In the genomic region with DNA sequence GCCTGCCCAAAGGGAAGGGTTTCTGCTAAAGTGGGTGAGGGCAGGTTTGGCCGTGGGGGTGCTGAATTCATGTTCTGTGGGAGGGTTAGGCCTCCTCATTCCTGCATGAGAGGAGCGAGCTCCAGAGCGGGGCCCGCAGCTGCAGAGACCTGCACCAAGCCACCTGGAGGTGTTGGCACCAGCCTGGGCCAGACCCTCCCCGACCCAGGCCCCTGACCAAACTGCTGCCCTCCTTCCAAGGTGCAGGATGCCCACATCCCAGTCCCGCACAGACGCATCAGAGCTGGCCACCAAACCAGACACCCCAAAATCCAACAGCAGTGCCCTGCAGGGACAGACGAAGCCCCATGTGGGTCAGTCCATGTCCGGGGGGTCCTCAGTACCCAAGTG, we compare ENCODE assay signal across 22 cellular contexts. TPM values are rescaled to one million over a fixed set of nuclear protein-coding genes. Genes with fewer than 3 reads are reported as not detected.
DNase-seq lines count a peak whose midpoint lies in the region; ATAC-seq, FAIRE-seq and TF ChIP-seq lines count a peak whose summit lies in the region.
"Had no signal": no experiment of that assay in that cellular context is flagged by ENCODE, and none has a peak within 500 bp of the region (broad histone marks: within the 10 kb centered on the region; RNA-seq: fewer than 3 reads in every experiment).

No MANE protein-coding gene starts in this region.

- H3K4me1 ChIP-seq in right atrium auricular region (peaks cover 0 to 79% of the 10 kb centered on the region in 2 donors), HepG2 (ENCODE audit: insufficient read depth, low read length) (peaks cover 70% of the 10 kb centered on the region), gastrocnemius medialis (peaks cover 73 to 76% of the 10 kb centered on the region in 2 donors)

- H2AFZ ChIP-seq in HepG2 (ENCODE audit: low read length), result no peak overlapping the region

- POLR2A ChIA-PET in HepG2 (lab: Yijun Ruan, JAX), result interaction anchor here (1.4 to 7.7 kb wide), 4 partner anchors 9 to 69 kb away, joined by 3 to 68 read pairs (median 6); partner anchors contain the start of gene SIVA1

- in situ Hi-C loops in HepG2 (cut with HindIII; ENCODE audit: extremely low pct_ligation_motif_present, low pct_unique_long_range_greater_than_20kb) (no loop called here), gastrocnemius medialis (cut with MboI; ENCODE audit: low sequenced_read_pairs in 4 of 4) (no loop called here)

- H3K79me2 ChIP-seq in HepG2 (ENCODE audit: insufficient read depth, low read length), result no peaks in the 10 kb centered on the region

- H3K9ac ChIP-seq in HepG2 (ENCODE audit: insufficient read depth, low read depth, low read length), result peak overlapping the region; percentile 37; the same call in 1 of the 2 replicates

- intact Hi-C loops in left ventricle myocardium superior (cut with micrococcal nuclease), result no loop called here
- intact Hi-C loops in HepG2 (cut with micrococcal nuclease; ENCODE audit: unreplicated experiment), result no loop called here
- intact Hi-C loops in gastrocnemius medialis (cut with DNase I; ENCODE audit: low total_unique reads), result no loop called here

- BruUV-seq in HepG2 (replicated peaks; lab: Mats Ljungman, UMichigan), result no TSS peak

- TF ChIP-seq CTCF in right atrium auricular region (IDR thresholded peaks at IDR 0.05), result no peak
- TF ChIP-seq CTCF in HepG2 (CRISPR knock-in tag; IDR thresholded peaks at IDR 0.05), result no peak
- no peak for TF ChIP-seq CTCF in gastrocnemius medialis (IDR thresholded peaks at IDR 0.05 in 4 of 5, conservative IDR thresholded peaks at IDR 0.05 in 1 of 5)
- TF ChIP-seq CTCF in WERI-Rb-1 (IDR thresholded peaks at IDR 0.05; ENCODE audit: low read depth, low read length), result no peak

- no peaks in the 10 kb centered on the region for H4K20me1 ChIP-seq in HepG2 (ENCODE audit: insufficient read depth, low read length)

- no peak for FAIRE-seq in HepG2 (lab: Jason Lieb, UNC)
- FAIRE-seq: A549, HTR-8/SVneo had no signal

- peak overlapping the region; percentile 24 for H3K4me2 ChIP-seq in HepG2 (ENCODE audit: low read depth, low read length)

- 93% methylated on average over 3 of the region's 9 CpGs for WGBS in HepG2 (ENCODE audit: low lambda C conversion rate)

- H3K27me3 Mint-ChIP-seq in activated CD8-positive, alpha-beta memory T cell treated with anti-CD3 and anti-CD28 coated beads, Interleukin-2, amount 10 ng/mL, durations not matched to agents 7 days and 5 days, result no peaks in the 10 kb centered on the region

- H3K9me3 ChIP-seq in right atrium auricular region (no peaks in the 10 kb centered on the region), HepG2 (ENCODE audit: low read length) (no peaks in the 10 kb centered on the region), gastrocnemius medialis (no peaks in the 10 kb centered on the region), WERI-Rb-1 (ENCODE audit: severe bottlenecking) (no peaks in the 10 kb centered on the region)
- H3K9me3 ChIP-seq: A549 had no signal

- no peaks in the 10 kb centered on the region for H3K4me1 Mint-ChIP-seq in activated CD8-positive, alpha-beta memory T cell treated with anti-CD3 and anti-CD28 coated beads, Interleukin-2, amount 10 ng/mL, durations not matched to agents 7 days and 5 days
- H3K4me1 Mint-ChIP-seq: CD4-positive, alpha-beta memory T cell had no signal

- H3K4me3 Mint-ChIP-seq in activated CD8-positive, alpha-beta memory T cell treated with anti-CD3 and anti-CD28 coated beads, Interleukin-2, amount 10 ng/mL, durations not matched to agents 7 days and 5 days, result no peak overlapping the region
- H3K4me3 Mint-ChIP-seq: CD4-positive, alpha-beta memory T cell; H9 had no signal

- H3K27ac ChIP-seq in right atrium auricular region, result peak overlapping the region; percentile 91 to 95
- H3K27ac ChIP-seq in HepG2 (ENCODE audit: extremely low read length, insufficient read depth, low read length), result peak overlapping the region; percentile 79
- peak overlapping the region; percentile 91 to 96 (median 95) for H3K27ac ChIP-seq in gastrocnemius medialis
- H3K27ac ChIP-seq in WERI-Rb-1, result no peak overlapping the region

- H3K9me3 Mint-ChIP-seq in activated CD8-positive, alpha-beta memory T cell treated with anti-CD3 and anti-CD28 coated beads, Interleukin-2, amount 10 ng/mL, durations not matched to agents 7 days and 5 days (ENCODE audit: low read depth), result no peaks in the 10 kb centered on the region
- H3K9me3 Mint-ChIP-seq: CD4-positive, alpha-beta memory T cell; H9 had no signal

- no peak overlapping the region for H3K4me3 ChIP-seq in right atrium auricular region
- H3K4me3 ChIP-seq in HepG2 (replicated peaks in 1 of 3; ENCODE audit: insufficient read depth in 1 of 3, low read depth in 2 of 3, low read length in 3 of 3), result peak overlapping the region in 1 of 3 experiments; percentile 7; a peak in 1 of 6 replicates
- H3K4me3 ChIP-seq in gastrocnemius medialis, result no peak overlapping the region
- no peak overlapping the region for H3K4me3 ChIP-seq in WERI-Rb-1 (ENCODE audit: low read depth, low read length)
- H3K4me3 ChIP-seq: A549 had no signal

- no peaks in the 10 kb centered on the region for H3K36me3 Mint-ChIP-seq in activated CD8-positive, alpha-beta memory T cell treated with anti-CD3 and anti-CD28 coated beads, Interleukin-2, amount 10 ng/mL, durations not matched to agents 7 days and 5 days
- H3K36me3 Mint-ChIP-seq: CD4-positive, alpha-beta memory T cell had no signal

- ATAC-seq in left ventricle myocardium superior (no peak), HepG2 (no peak), gastrocnemius medialis (no peak), HG03280 (IDR thresholded peaks at IDR 0.05; ENCODE audit: unreplicated experiment) (no peak)
- no peak for ATAC-seq in activated CD8-positive, alpha-beta memory T cell treated with anti-CD3 and anti-CD28 coated beads, Interleukin-2, amount 10 ng/mL, durations not matched to agents 7 days and 5 days
- ATAC-seq: A549, PC-3 had no signal

- TF ChIP-seq POLR2A in HepG2 (IDR thresholded peaks at IDR 0.05; ENCODE audit: insufficient read depth in 1 of 2, low read depth in 2 of 2, low read length in 2 of 2), result no peak
- no peak for TF ChIP-seq POLR2A in gastrocnemius medialis (IDR thresholded peaks at IDR 0.05)

- TF ChIP-seq EP300 in HepG2 (IDR thresholded peaks at IDR 0.05; ENCODE audit: low read depth in 2 of 2, low read length in 2 of 2) (no peak), HepG2 (CRISPR knock-in tag; IDR thresholded peaks at IDR 0.05; ENCODE audit: borderline replicate concordance) (no peak)

- H3K27me3 ChIP-seq in right atrium auricular region (no peaks in the 10 kb centered on the region), HepG2 (ENCODE audit: control insufficient read depth in 1 of 2, insufficient read depth in 2 of 2, low read length in 2 of 2) (no peaks in the 10 kb centered on the region), gastrocnemius medialis (no peaks in the 10 kb centered on the region), WERI-Rb-1 (ENCODE audit: insufficient read depth, low read depth, severe bottlenecking) (no peaks in the 10 kb centered on the region)

- H3K36me3 ChIP-seq in right atrium auricular region (peaks cover 7% of the 10 kb centered on the region), HepG2 (replicated peaks in 1 of 2; ENCODE audit: control insufficient read depth in 1 of 2, insufficient read depth in 2 of 2, low read length in 2 of 2) (no peaks in the 10 kb centered on the region; a peak in 1 of 5 replicates), gastrocnemius medialis (peaks cover 0 to 5% of the 10 kb centered on the region in 2 donors), WERI-Rb-1 (no peaks in the 10 kb centered on the region)

- CTCF ChIA-PET in HepG2 (lab: Yijun Ruan, JAX; ENCODE audit: low intra/inter-chr PET ratio, low total read pairs), result no interaction called here
- CTCF ChIA-PET in activated CD8-positive, alpha-beta memory T cell treated with anti-CD3 and anti-CD28 coated beads, Interleukin-2, amount 10 ng/mL, durations not matched to agents 7 days and 5 days (lab: Charles Lee), result no interaction called here

- no peak for TF ChIP-seq RAD21 in HepG2 (CRISPR knock-in tag; IDR thresholded peaks at IDR 0.05)

- DNase-seq in right atrium auricular region (ENCODE audit: low spot score), result no peak
- no peak for DNase-seq in left ventricle myocardium superior
- no peak for DNase-seq in HepG2 (ENCODE audit: low spot score)
- no peak for DNase-seq in gastrocnemius medialis
- no peak for DNase-seq in WERI-Rb-1
- no peak for DNase-seq in activated T-cell treated with anti-CD3 and anti-CD28 coated beads for 4 hours
- no peak for DNase-seq in activated CD8-positive, alpha-beta memory T cell treated with anti-CD3 and anti-CD28 coated beads, Interleukin-2, amount 10 ng/mL, durations not matched to agents 7 days and 5 days
- DNase-seq: CD4-positive, alpha-beta memory T cell; DMS153; GDM1; H9; MM.1S; NCI-H1092; NCI-H1436 treated with DMSO at 0.1 percent for 48 hours; NCI-H2029; NCI-H345; NCI-H524 treated with DMSO at 0.1 percent for 48 hours; PC-3; RPMI8226 had no signal

- no peak overlapping the region for H3K27ac Mint-ChIP-seq in activated CD8-positive, alpha-beta memory T cell treated with anti-CD3 and anti-CD28 coated beads, Interleukin-2, amount 10 ng/mL, durations not matched to agents 7 days and 5 days
- H3K27ac Mint-ChIP-seq: CD4-positive, alpha-beta memory T cell; H9 had no signal

RNA-seq across cellular contexts. Expression of gene ADSS1, which starts 10.6 kb away (rescaled TPM):
- total RNA-seq in right atrium auricular region (100 to 1,000 TPM; 113 to 158 TPM), left ventricle myocardium superior (226 TPM), HepG2 (2016; rRNA removed; fragmentation: Illumina TruSeq; extraction: Trizol) (0.98 and 1.0 TPM in 2 replicates), gastrocnemius medialis (100 to 1,000 TPM; 165 to 577 (median 232) TPM)
- total RNA-seq in HepG2 (2016; cell fraction: cytosol; rRNA removed; fragmentation: Illumina TruSeq; extraction: Trizol; ENCODE audit: low read depth), result 0.81 and 1.1 TPM in 2 replicates
- 0.56 and 1.3 TPM in 2 replicates for total RNA-seq in HepG2 (2016; cell fraction: insoluble cytoplasmic fraction; rRNA removed; fragmentation: Illumina TruSeq; extraction: Trizol)
- total RNA-seq in HepG2 (2016; cell fraction: membrane; rRNA removed; fragmentation: Illumina TruSeq; extraction: Trizol), result 1.6 and 1.9 TPM in 2 replicates
- 1.3 and 1.5 TPM in 2 replicates for total RNA-seq in HepG2 (2016; cell fraction: nucleus; rRNA removed; fragmentation: Illumina TruSeq; extraction: Trizol)
- 36.7 and 45.2 TPM in 2 replicates for polyA plus RNA-seq in HepG2 (2011; rRNA removed)
- 20.7 and 22.4 TPM in 2 replicates for polyA plus RNA-seq in HepG2 (2011; cell fraction: cytosol; rRNA removed)
- polyA plus RNA-seq in HepG2 (2011; cell fraction: nucleus; rRNA removed), result 219 and 230 TPM in 2 replicates
- polyA plus RNA-seq in HepG2 (2012), result 37.3 and 46.9 TPM in 2 replicates
- polyA plus RNA-seq in HepG2 (2016; cell fraction: cytosol; fragmentation: Illumina TruSeq; extraction: Trizol; ENCODE audit: low read depth), result 0.70 and 1.5 TPM in 2 replicates
- 1.3 and 2.2 TPM in 2 replicates for polyA plus RNA-seq in HepG2 (2016; cell fraction: insoluble cytoplasmic fraction; fragmentation: Illumina TruSeq; extraction: Trizol; ENCODE audit: low read depth)
- polyA plus RNA-seq in HepG2 (2016; cell fraction: membrane; fragmentation: Illumina TruSeq; extraction: Trizol; ENCODE audit: low read depth), result 1.5 and 2.0 TPM in 2 replicates
- polyA plus RNA-seq in HepG2 (2016; cell fraction: nucleus; fragmentation: Illumina TruSeq; extraction: Trizol; ENCODE audit: insufficient read depth, low read depth), result 3.7 and 4.4 TPM in 2 replicates
- 12.3 and 14.1 TPM in 2 replicates for polyA minus RNA-seq in HepG2 (2011; rRNA and poly(A)+ RNA removed; ENCODE audit: low replicate concordance)
- polyA minus RNA-seq in HepG2 (2011; cell fraction: cytosol; rRNA and poly(A)+ RNA removed), result 6.8 and 7.6 TPM in 2 replicates
- 30.6 and 31.2 TPM in 2 replicates for polyA minus RNA-seq in HepG2 (2011; cell fraction: nucleus; rRNA and poly(A)+ RNA removed)
- total RNA-seq in activated CD8-positive, alpha-beta memory T cell treated with anti-CD3 and anti-CD28 coated beads, Interleukin-2, amount 10 ng/mL, durations not matched to agents 7 days and 5 days, result 1 to 10 TPM; 2.5 to 3.5 TPM

RNA-seq across cellular contexts. Expression of gene SIVA1, which starts 18.4 kb away (rescaled TPM):
- total RNA-seq in right atrium auricular region (100 to 1,000 TPM; 137 to 238 TPM), left ventricle myocardium superior (65.1 TPM), HepG2 (2016; rRNA removed; fragmentation: Illumina TruSeq; extraction: Trizol) (153 and 186 TPM in 2 replicates), gastrocnemius medialis (100 to 1,000 TPM; 228 to 357 (median 264) TPM)
- total RNA-seq in HepG2 (2016; cell fraction: cytosol; rRNA removed; fragmentation: Illumina TruSeq; extraction: Trizol; ENCODE audit: low read depth), result 171 and 229 TPM in 2 replicates
- 166 and 191 TPM in 2 replicates for total RNA-seq in HepG2 (2016; cell fraction: insoluble cytoplasmic fraction; rRNA removed; fragmentation: Illumina TruSeq; extraction: Trizol)
- 186 and 219 TPM in 2 replicates for total RNA-seq in HepG2 (2016; cell fraction: membrane; rRNA removed; fragmentation: Illumina TruSeq; extraction: Trizol)
- total RNA-seq in HepG2 (2016; cell fraction: nucleus; rRNA removed; fragmentation: Illumina TruSeq; extraction: Trizol), result 86.2 and 101 TPM in 2 replicates
- 123 and 142 TPM in 2 replicates for polyA plus RNA-seq in HepG2 (2011; rRNA removed)
- 108 and 239 TPM in 2 replicates for polyA plus RNA-seq in HepG2 (2011; cell fraction: cytosol; rRNA removed)
- 125 and 162 TPM in 2 replicates for polyA plus RNA-seq in HepG2 (2011; cell fraction: nucleus; rRNA removed)
- polyA plus RNA-seq in HepG2 (2012), result 61.3 and 68.1 TPM in 2 replicates
- polyA plus RNA-seq in HepG2 (2016; cell fraction: cytosol; fragmentation: Illumina TruSeq; extraction: Trizol; ENCODE audit: low read depth), result 162 and 202 TPM in 2 replicates
- polyA plus RNA-seq in HepG2 (2016; cell fraction: insoluble cytoplasmic fraction; fragmentation: Illumina TruSeq; extraction: Trizol; ENCODE audit: low read depth), result 128 and 130 TPM in 2 replicates
- 134 and 168 TPM in 2 replicates for polyA plus RNA-seq in HepG2 (2016; cell fraction: membrane; fragmentation: Illumina TruSeq; extraction: Trizol; ENCODE audit: low read depth)
- 129 and 133 TPM in 2 replicates for polyA plus RNA-seq in HepG2 (2016; cell fraction: nucleus; fragmentation: Illumina TruSeq; extraction: Trizol; ENCODE audit: insufficient read depth, low read depth)
- polyA minus RNA-seq in HepG2 (2011; rRNA and poly(A)+ RNA removed; ENCODE audit: low replicate concordance), result 49.5 and 64.5 TPM in 2 replicates
- 22.7 and 31.5 TPM in 2 replicates for polyA minus RNA-seq in HepG2 (2011; cell fraction: cytosol; rRNA and poly(A)+ RNA removed)
- polyA minus RNA-seq in HepG2 (2011; cell fraction: nucleus; rRNA and poly(A)+ RNA removed), result 17.3 and 18.4 TPM in 2 replicates
- 100 to 1,000 TPM; 127 to 140 TPM for total RNA-seq in activated CD8-positive, alpha-beta memory T cell treated with anti-CD3 and anti-CD28 coated beads, Interleukin-2, amount 10 ng/mL, durations not matched to agents 7 days and 5 days

RNA-seq across cellular contexts. Expression of gene INF2, which starts 45.2 kb away (rescaled TPM):
- total RNA-seq in right atrium auricular region, result 10 to 100 TPM; 21.9 to 43.5 TPM
- total RNA-seq in left ventricle myocardium superior, result 30.4 TPM
- 16.4 and 18.1 TPM in 2 replicates for total RNA-seq in HepG2 (2016; rRNA removed; fragmentation: Illumina TruSeq; extraction: Trizol)
- 11.2 and 14.6 TPM in 2 replicates for total RNA-seq in HepG2 (2016; cell fraction: cytosol; rRNA removed; fragmentation: Illumina TruSeq; extraction: Trizol; ENCODE audit: low read depth)
- 17.0 and 18.3 TPM in 2 replicates for total RNA-seq in HepG2 (2016; cell fraction: insoluble cytoplasmic fraction; rRNA removed; fragmentation: Illumina TruSeq; extraction: Trizol)
- 23.4 and 24.7 TPM in 2 replicates for total RNA-seq in HepG2 (2016; cell fraction: membrane; rRNA removed; fragmentation: Illumina TruSeq; extraction: Trizol)
- 17.7 and 25.0 TPM in 2 replicates for total RNA-seq in HepG2 (2016; cell fraction: nucleus; rRNA removed; fragmentation: Illumina TruSeq; extraction: Trizol)
- polyA plus RNA-seq in HepG2 (2011; rRNA removed), result 26.4 and 33.4 TPM in 2 replicates
- 14.8 and 26.4 TPM in 2 replicates for polyA plus RNA-seq in HepG2 (2011; cell fraction: cytosol; rRNA removed)
- 229 and 296 TPM in 2 replicates for polyA plus RNA-seq in HepG2 (2011; cell fraction: nucleus; rRNA removed)
- polyA plus RNA-seq in HepG2 (2012), result 28.4 and 33.9 TPM in 2 replicates
- 13.6 and 14.2 TPM in 2 replicates for polyA plus RNA-seq in HepG2 (2016; cell fraction: cytosol; fragmentation: Illumina TruSeq; extraction: Trizol; ENCODE audit: low read depth)
- polyA plus RNA-seq in HepG2 (2016; cell fraction: insoluble cytoplasmic fraction; fragmentation: Illumina TruSeq; extraction: Trizol; ENCODE audit: low read depth), result 20.2 and 25.5 TPM in 2 replicates
- 17.5 and 20.7 TPM in 2 replicates for polyA plus RNA-seq in HepG2 (2016; cell fraction: membrane; fragmentation: Illumina TruSeq; extraction: Trizol; ENCODE audit: low read depth)
- polyA plus RNA-seq in HepG2 (2016; cell fraction: nucleus; fragmentation: Illumina TruSeq; extraction: Trizol; ENCODE audit: insufficient read depth, low read depth), result 61.5 and 67.7 TPM in 2 replicates
- polyA minus RNA-seq in HepG2 (2011; rRNA and poly(A)+ RNA removed; ENCODE audit: low replicate concordance), result 34.0 and 46.7 TPM in 2 replicates
- polyA minus RNA-seq in HepG2 (2011; cell fraction: cytosol; rRNA and poly(A)+ RNA removed), result 23.8 and 25.1 TPM in 2 replicates
- 29.2 and 32.3 TPM in 2 replicates for polyA minus RNA-seq in HepG2 (2011; cell fraction: nucleus; rRNA and poly(A)+ RNA removed)
- 10 to 100 TPM; 11.6 to 34.6 (median 19.7) TPM for total RNA-seq in gastrocnemius medialis
- 10 to 100 TPM; 59.9 to 63.6 TPM for total RNA-seq in activated CD8-positive, alpha-beta memory T cell treated with anti-CD3 and anti-CD28 coated beads, Interleukin-2, amount 10 ng/mL, durations not matched to agents 7 days and 5 days

Comparison
In these comparisons a context has a peak if more than half of its experiments do, and no peak if none do; other contexts are left out.
1. RNA of gene ADSS1, which starts 10.6 kb away (total RNA-seq): 165 to 577 TPM in gastrocnemius medialis, 226 TPM in left ventricle myocardium superior (single experiment) and 113 to 158 TPM in right atrium auricular region; 2.5 to 3.5 TPM in activated CD8-positive, alpha-beta memory T cell treated with anti-CD3 and anti-CD28 coated beads, Interleukin-2, amount 10 ng/mL, durations not matched to agents 7 days and 5 days and 0.56 to 1.9 TPM in HepG2; every median in the first group is over 10 times any median in the second.